12 cellular contexts compared by ENCODE assay signal in the genomic region with DNA sequence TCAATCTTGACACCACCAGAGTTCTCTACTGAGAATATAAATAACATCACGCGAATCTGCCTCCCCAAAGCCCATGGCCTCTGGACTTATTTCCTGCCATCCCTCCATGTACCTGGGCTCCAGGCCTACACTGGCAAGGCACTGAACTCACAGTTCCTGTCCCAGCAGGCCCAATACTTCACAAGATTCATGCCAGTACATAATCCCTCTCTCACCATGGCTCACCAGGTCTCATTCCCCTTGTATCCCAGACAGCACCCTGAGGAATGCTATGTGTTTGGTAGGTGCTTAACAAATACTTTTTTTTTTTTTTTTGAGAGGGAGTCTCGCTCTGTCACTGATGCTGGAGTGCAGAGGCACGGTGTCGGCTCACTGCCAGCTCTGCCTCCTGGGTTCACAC.
"Had no signal": no experiment of that assay in that cellular context is flagged by ENCODE, and none has a peak within 500 bp of the region (broad histone marks: within the 10 kb centered on the region; RNA-seq: fewer than 3 reads in every experiment).

No MANE protein-coding gene starts in this region.

- ATAC-seq: activated T-helper 17 cell treated with anti-CD3 and anti-CD28 coated beads, Interleukin-2, amount 50 U/mL, for 72 hours; right cardiac atrium; stimulated activated effector memory CD8-positive, alpha-beta T cell treated with anti-CD3 and anti-CD28 coated beads, Interleukin-12 subunit alpha, Interleukin-12 subunit beta, amount 100 ng/mL, for 72 hours had no signal

- H3K27ac ChIP-seq: neutrophil had no signal

- H3K9me3 ChIP-seq: neutrophil, tibial nerve had no signal

- H3K27me3 ChIP-seq: dorsolateral prefrontal cortex, tibial nerve had no signal

- H3K36me3 ChIP-seq: neutrophil, tibial nerve had no signal

- DNase-seq: activated B cell treated with CpG ODN at 0.5 μM for 24 hours; activated CD4-positive, alpha-beta T cell treated with anti-CD3 and anti-CD28 coated beads, Interleukin-2, amount 10 ng/mL, durations not matched to agents 7 days and 5 days; activated CD8-positive, alpha-beta memory T cell treated with anti-CD3 and anti-CD28 coated beads for 24 hours; activated naive CD4-positive, alpha-beta T cell treated with anti-CD3 and anti-CD28 coated beads for 36 hours; activated T-cell treated with anti-CD3 and anti-CD28 coated beads for 4 hours; dorsolateral prefrontal cortex; kidney glomerular epithelial cell; right cardiac atrium had no signal
